Comparison of ENCODE assay signal across 2 cellular contexts in genomic region chr17:429589-429988, GRCh38.
TF ChIP-seq lines count a peak whose summit lies in the region.

No MANE protein-coding gene starts in this region.

TF ChIP-seq in HEK293, 187 proteins besides CTCF, POLR2A, EP300 and RAD21:
- TF ChIP-seq EGR2 (tag by site-specific recombination; IDR thresholded peaks at IDR 0.05; ENCODE audit: low read depth) (peak; percentile 69), ZFHX2 (tag by site-specific recombination; conservative IDR thresholded peaks at IDR 0.05) (peak; percentile 57), YY1 (tag by site-specific recombination; IDR thresholded peaks at IDR 0.05) (no peak), IKZF3 (tag by site-specific recombination; IDR thresholded peaks at IDR 0.05) (no peak)

TF ChIP-seq in H1, 55 proteins besides CTCF, POLR2A, EP300 and RAD21:
- TF ChIP-seq CREB1 (IDR thresholded peaks at IDR 0.05): no peak
- no peak for TF ChIP-seq GTF2F1 (IDR thresholded peaks at IDR 0.05; ENCODE audit: borderline replicate concordance, low read depth, low read length)
- TF ChIP-seq ZNF274 (IDR thresholded peaks at IDR 0.05; ENCODE audit: borderline replicate concordance, extremely low read depth, low read length): no peak
- TF ChIP-seq TAF1 (IDR thresholded peaks at IDR 0.05; ENCODE audit: low read depth, low read length): no peak
- TF ChIP-seq ATF3 (IDR thresholded peaks at IDR 0.05; ENCODE audit: insufficient read depth, low read depth, low read length): no peak
